In the genomic region with DNA sequence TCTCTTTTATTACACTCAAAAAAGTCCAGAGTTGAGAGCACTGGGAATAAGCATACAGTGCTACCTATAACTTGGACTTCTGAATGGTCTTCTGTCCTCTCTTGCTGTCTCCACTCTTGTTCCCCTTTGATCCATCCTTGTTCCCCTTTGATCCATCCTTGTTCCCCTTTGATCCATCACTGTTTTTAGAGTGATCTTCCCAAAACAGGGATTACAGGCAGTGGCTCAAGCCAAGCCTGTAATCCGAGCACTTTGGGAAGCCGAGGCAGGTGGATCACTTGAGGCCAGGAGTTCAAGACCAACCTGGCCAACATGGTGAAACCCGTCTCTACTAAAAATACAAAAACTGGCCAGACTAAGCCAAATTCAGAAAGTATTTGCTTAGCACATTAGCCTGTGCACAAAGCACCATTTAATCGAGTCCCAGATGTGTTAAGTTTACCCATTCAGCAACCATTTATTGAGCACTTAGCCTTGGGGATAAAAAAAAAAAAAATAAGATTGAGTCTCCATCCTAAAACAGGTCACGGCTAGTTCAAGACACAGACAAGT, we compare ENCODE assay signal across 21 cellular contexts.
A peak's percentile ranks its signal among the peaks of the same experiment; 100 is the strongest.
DNase-seq lines count a peak whose midpoint lies in the region; ATAC-seq, FAIRE-seq and TF ChIP-seq lines count a peak whose summit lies in the region.
"Had no signal": no experiment of that assay in that cellular context is flagged by ENCODE, and none has a peak within 500 bp of the region (broad histone marks: within the 10 kb centered on the region; RNA-seq: fewer than 3 reads in every experiment).

No MANE protein-coding gene starts in this region.

- no peak overlapping the region for H2AFZ ChIP-seq in HepG2 (ENCODE audit: low read length)
- no peak overlapping the region for H2AFZ ChIP-seq in GM23338

- H3K79me2 ChIP-seq in HepG2 (ENCODE audit: insufficient read depth, low read length): peaks cover 96% of the 10 kb centered on the region
- peaks cover 71% of the 10 kb centered on the region for H3K79me2 ChIP-seq in GM23338 (replicated peaks; ENCODE audit: insufficient read depth)

- no peak for DNase-seq in HepG2 (ENCODE audit: low spot score)
- DNase-seq in right lobe of liver: no peak
- DNase-seq in WTC11 (ENCODE audit: low spot score): no peak
- no peak for DNase-seq in neural crest cell (ENCODE audit: low read depth, low spot score)
- DNase-seq in upper lobe of right lung: no peak
- DNase-seq in endodermal cell: no peak
- no peak for DNase-seq in naive thymus-derived CD4-positive, alpha-beta T cell
- no peak for DNase-seq in GM23338 (ENCODE audit: low spot score)
- DNase-seq: AML-193; CD4-positive, alpha-beta T cell; CD8-positive, alpha-beta T cell; DMS79 treated with DMSO at 0.1 percent for 48 hours; GF-D8 had no signal

- H3K4me1 Mint-ChIP-seq in WTC11: peaks cover 27% of the 10 kb centered on the region
- peaks cover 33% of the 10 kb centered on the region for H3K4me1 Mint-ChIP-seq in neural crest cell
- H3K4me1 Mint-ChIP-seq in endodermal cell: peaks cover 22% of the 10 kb centered on the region
- H3K4me1 Mint-ChIP-seq in naive thymus-derived CD4-positive, alpha-beta T cell: no peaks in the 10 kb centered on the region
- H3K4me1 Mint-ChIP-seq in GM23338: peaks cover 25% of the 10 kb centered on the region
- H3K4me1 Mint-ChIP-seq: B cell had no signal

- POLR2A ChIA-PET in HepG2 (lab: Yijun Ruan, JAX) (interaction anchor here (1.0 to 1.4 kb wide), 3 partner anchors 8 to 23 kb away, joined by 3 to 5 read pairs (median 3); no protein-coding TSS in a partner anchor), WTC11 (lab: Charles Lee) (interaction anchor here (1.2 kb wide), 1 partner anchor 8 kb away, joined by 3 read pairs; no protein-coding TSS in a partner anchor)
- POLR2A ChIA-PET in naive thymus-derived CD4-positive, alpha-beta T cell (lab: Charles Lee): no interaction called here

- ATAC-seq in HepG2: no peak
- ATAC-seq in right lobe of liver: no peak
- ATAC-seq in WTC11: no peak
- ATAC-seq in upper lobe of right lung: no peak
- no peak for ATAC-seq in naive thymus-derived CD4-positive, alpha-beta T cell
- ATAC-seq in GM23338: no peak
- ATAC-seq: A549; CD8-positive, alpha-beta T cell had no signal

- no peak for TF ChIP-seq POLR2A in HepG2 (IDR thresholded peaks at IDR 0.05; ENCODE audit: insufficient read depth in 1 of 2, low read depth in 2 of 2, low read length in 2 of 2)
- TF ChIP-seq POLR2A in right lobe of liver (IDR thresholded peaks at IDR 0.05): no peak

- H3K27me3 Mint-ChIP-seq in WTC11 (ENCODE audit: low read depth) (no peaks in the 10 kb centered on the region), neural crest cell (ENCODE audit: low read depth) (no peaks in the 10 kb centered on the region), endodermal cell (ENCODE audit: insufficient read depth) (peaks cover 39% of the 10 kb centered on the region), GM23338 (ENCODE audit: insufficient read depth, low read depth, poor library complexity) (no peaks in the 10 kb centered on the region)
- peaks cover 25 to 53% (median 29%) of the 10 kb centered on the region in 5 donors for H3K27me3 Mint-ChIP-seq in naive thymus-derived CD4-positive, alpha-beta T cell

- TF ChIP-seq EP300 in HepG2 (IDR thresholded peaks at IDR 0.05; ENCODE audit: low read depth in 2 of 2, low read length in 2 of 2): peak in 1 of 2 experiments; percentile 20; a peak in 1 of 4 replicates
- TF ChIP-seq EP300 in HepG2 (CRISPR knock-in tag; IDR thresholded peaks at IDR 0.05; ENCODE audit: borderline replicate concordance): no peak

- TF ChIP-seq CTCF in HepG2 (CRISPR knock-in tag; IDR thresholded peaks at IDR 0.05): no peak
- TF ChIP-seq CTCF in right lobe of liver (IDR thresholded peaks at IDR 0.05): no peak
- TF ChIP-seq CTCF in WTC11 (IDR thresholded peaks at IDR 0.05): no peak
- TF ChIP-seq CTCF in neural crest cell (conservative IDR thresholded peaks at IDR 0.05): no peak
- no peak for TF ChIP-seq CTCF in upper lobe of right lung (IDR thresholded peaks at IDR 0.05)
- no peak for TF ChIP-seq CTCF in endodermal cell (conservative IDR thresholded peaks at IDR 0.05)
- no peak for TF ChIP-seq CTCF in GM23338 (conservative IDR thresholded peaks at IDR 0.05; ENCODE audit: low read depth in 2 of 2)

- intact Hi-C loops in HepG2 (cut with micrococcal nuclease; ENCODE audit: unreplicated experiment) (no loop called here), right lobe of liver (cut with DNase I) (no loop called here), upper lobe of right lung (cut with DNase I) (no loop called here)
- intact Hi-C loops in naive thymus-derived CD4-positive, alpha-beta T cell (cut with micrococcal nuclease): no loop called here

- H3K9me2 ChIP-seq in GM23338 (ENCODE audit: insufficient read depth): no peaks in the 10 kb centered on the region

- no peak overlapping the region for H3K4me2 ChIP-seq in HepG2 (ENCODE audit: low read depth, low read length)
- no peak overlapping the region for H3K4me2 ChIP-seq in GM23338
- H3K4me2 ChIP-seq: A549 had no signal

- H3K27me3 ChIP-seq in HepG2 (ENCODE audit: control insufficient read depth in 1 of 2, insufficient read depth in 2 of 2, low read length in 2 of 2) (no peaks in the 10 kb centered on the region), right lobe of liver (no peaks in the 10 kb centered on the region), upper lobe of right lung (no peaks in the 10 kb centered on the region), endodermal cell (ENCODE audit: control insufficient read depth, insufficient read depth, low read length, poor library complexity, severe bottlenecking) (no peaks in the 10 kb centered on the region), GM23338 (ENCODE audit: insufficient read depth) (no peaks in the 10 kb centered on the region)
- H3K27me3 ChIP-seq in naive thymus-derived CD4-positive, alpha-beta T cell (ENCODE audit: control insufficient read depth in 2 of 2, insufficient read depth in 2 of 2, low read length in 2 of 2): peaks cover 4 to 6% of the 10 kb centered on the region in 2 donors

- H3K36me3 Mint-ChIP-seq in WTC11 (no peaks in the 10 kb centered on the region), neural crest cell (ENCODE audit: low read depth) (peaks cover 17% of the 10 kb centered on the region), endodermal cell (ENCODE audit: low read depth) (no peaks in the 10 kb centered on the region), GM23338 (ENCODE audit: low read depth) (no peaks in the 10 kb centered on the region)
- H3K36me3 Mint-ChIP-seq in naive thymus-derived CD4-positive, alpha-beta T cell: no peaks in the 10 kb centered on the region
- H3K36me3 Mint-ChIP-seq: CD8-positive, alpha-beta T cell had no signal

- H3K36me3 ChIP-seq in HepG2 (replicated peaks in 1 of 2; ENCODE audit: control insufficient read depth in 1 of 2, insufficient read depth in 2 of 2, low read length in 2 of 2) (no peaks in the 10 kb centered on the region), right lobe of liver (no peaks in the 10 kb centered on the region), upper lobe of right lung (no peaks in the 10 kb centered on the region), endodermal cell (ENCODE audit: control insufficient read depth, insufficient read depth, low read length) (no peaks in the 10 kb centered on the region), GM23338 (ENCODE audit: insufficient read depth) (no peaks in the 10 kb centered on the region)
- no peaks in the 10 kb centered on the region for H3K36me3 ChIP-seq in naive thymus-derived CD4-positive, alpha-beta T cell (ENCODE audit: control insufficient read depth in 2 of 3, insufficient read depth in 3 of 3, low read length in 3 of 3)
- H3K36me3 ChIP-seq: BLaER1 treated with 17β-estradiol and CSF1 and Interleukin-3, amounts not matched to agents 10 nM and 100 nM had no signal

- no peaks in the 10 kb centered on the region for H3K9me3 ChIP-seq in HepG2 (ENCODE audit: low read length)
- H3K9me3 ChIP-seq in right lobe of liver: no peaks in the 10 kb centered on the region
- H3K9me3 ChIP-seq in upper lobe of right lung: no peaks in the 10 kb centered on the region
- no peaks in the 10 kb centered on the region for H3K9me3 ChIP-seq in endodermal cell (ENCODE audit: control insufficient read depth, low read length)
- no peaks in the 10 kb centered on the region for H3K9me3 ChIP-seq in naive thymus-derived CD4-positive, alpha-beta T cell (ENCODE audit: control insufficient read depth in 2 of 3, low read length in 3 of 3)
- H3K9me3 ChIP-seq: A549 had no signal

- H3K4me1 ChIP-seq in HepG2 (ENCODE audit: insufficient read depth, low read length) (peaks cover 95% of the 10 kb centered on the region), right lobe of liver (peaks cover 0 to 10% (median 3%) of the 10 kb centered on the region in 4 donors), upper lobe of right lung (peaks cover 3% of the 10 kb centered on the region), endodermal cell (ENCODE audit: control insufficient read depth, insufficient read depth, low read length) (peaks cover 4% of the 10 kb centered on the region), GM23338 (ENCODE audit: insufficient read depth) (peaks cover 20% of the 10 kb centered on the region)
- H3K4me1 ChIP-seq in naive thymus-derived CD4-positive, alpha-beta T cell (ENCODE audit: control insufficient read depth in 2 of 2, insufficient read depth in 2 of 2, low read length in 2 of 2): no peaks in the 10 kb centered on the region
- H3K4me1 ChIP-seq: A549 had no signal

- CTCF ChIA-PET in HepG2 (lab: Yijun Ruan, JAX; ENCODE audit: low intra/inter-chr PET ratio, low total read pairs): no interaction called here
- CTCF ChIA-PET in WTC11 (lab: Charles Lee): interaction anchor here (1.9 kb wide), 1 partner anchor 46 kb away, joined by 5 read pairs; no protein-coding TSS in a partner anchor
- CTCF ChIA-PET in naive thymus-derived CD4-positive, alpha-beta T cell (lab: Charles Lee): no interaction called here

- H3F3A ChIP-seq in GM23338 (replicated peaks; ENCODE audit: low read depth): no peaks in the 10 kb centered on the region

- no TSS peak for BruUV-seq in HepG2 (replicated peaks; lab: Mats Ljungman, UMichigan)

- H3K4me3 ChIP-seq in HepG2 (replicated peaks in 1 of 3; ENCODE audit: insufficient read depth in 1 of 3, low read depth in 2 of 3, low read length in 3 of 3): no peak overlapping the region
- H3K4me3 ChIP-seq in right lobe of liver: no peak overlapping the region
- no peak overlapping the region for H3K4me3 ChIP-seq in upper lobe of right lung
- no peak overlapping the region for H3K4me3 ChIP-seq in endodermal cell (ENCODE audit: low read length)
- no peak overlapping the region for H3K4me3 ChIP-seq in naive thymus-derived CD4-positive, alpha-beta T cell (ENCODE audit: low read length)
- H3K4me3 ChIP-seq in GM23338: no peak overlapping the region
- H3K4me3 ChIP-seq: A549; BLaER1 treated with 17β-estradiol and CSF1 and Interleukin-3, amounts not matched to agents 10 nM and 100 nM had no signal

- peak overlapping the region; percentile 26; the same call in 1 of the 2 replicates for H3K27ac Mint-ChIP-seq in WTC11
- no peak overlapping the region for H3K27ac Mint-ChIP-seq in neural crest cell (ENCODE audit: unreplicated experiment)
- no peak overlapping the region for H3K27ac Mint-ChIP-seq in endodermal cell
- no peak overlapping the region for H3K27ac Mint-ChIP-seq in naive thymus-derived CD4-positive, alpha-beta T cell
- no peak overlapping the region for H3K27ac Mint-ChIP-seq in GM23338
- H3K27ac Mint-ChIP-seq: B cell; CD4-positive, alpha-beta T cell; CD8-positive, alpha-beta T cell had no signal

- H3K27ac ChIP-seq in HepG2 (ENCODE audit: extremely low read length, insufficient read depth, low read length) (no peak overlapping the region), right lobe of liver (no peak overlapping the region), upper lobe of right lung (peak overlapping the region; percentile 39), endodermal cell (ENCODE audit: low read depth, low read length) (no peak overlapping the region), GM23338 (ENCODE audit: low read depth) (no peak overlapping the region)
- no peak overlapping the region for H3K27ac ChIP-seq in naive thymus-derived CD4-positive, alpha-beta T cell (ENCODE audit: low read depth, low read length)
- H3K27ac ChIP-seq: 22Rv1; A549; BLaER1 treated with 17β-estradiol and CSF1 and Interleukin-3, amounts not matched to agents 10 nM and 100 nM; C4-2B had no signal

- H3K9ac ChIP-seq in HepG2 (ENCODE audit: insufficient read depth, low read depth, low read length) (no peak overlapping the region), endodermal cell (ENCODE audit: extremely low read depth, low read length, poor library complexity, severe bottlenecking) (no peak overlapping the region)
- H3K9ac ChIP-seq: BLaER1 treated with 17β-estradiol and CSF1 and Interleukin-3, amounts not matched to agents 10 nM and 100 nM had no signal

- no peak for TF ChIP-seq RAD21 in HepG2 (CRISPR knock-in tag; IDR thresholded peaks at IDR 0.05)

- in situ Hi-C loops in HepG2 (cut with HindIII; ENCODE audit: extremely low pct_ligation_motif_present, low pct_unique_long_range_greater_than_20kb): no loop called here

- H3K9me3 Mint-ChIP-seq in WTC11: no peaks in the 10 kb centered on the region
- H3K9me3 Mint-ChIP-seq in neural crest cell: peaks cover 5% of the 10 kb centered on the region
- H3K9me3 Mint-ChIP-seq in endodermal cell: no peaks in the 10 kb centered on the region
- peaks cover 0 to 2% (median 0%) of the 10 kb centered on the region in 11 donors for H3K9me3 Mint-ChIP-seq in naive thymus-derived CD4-positive, alpha-beta T cell
- no peaks in the 10 kb centered on the region for H3K9me3 Mint-ChIP-seq in GM23338
- H3K9me3 Mint-ChIP-seq: CD4-positive, alpha-beta T cell; CD8-positive, alpha-beta T cell had no signal

- H3K4me3 Mint-ChIP-seq in WTC11: no peak overlapping the region
- H3K4me3 Mint-ChIP-seq in neural crest cell: peak overlapping the region; percentile 23
- H3K4me3 Mint-ChIP-seq in endodermal cell: no peak overlapping the region
- H3K4me3 Mint-ChIP-seq in naive thymus-derived CD4-positive, alpha-beta T cell: no peak overlapping the region
- no peak overlapping the region for H3K4me3 Mint-ChIP-seq in GM23338
- H3K4me3 Mint-ChIP-seq: B cell; CD4-positive, alpha-beta T cell; CD8-positive, alpha-beta T cell had no signal

- 85% methylated on average over 5 of the region's 5 CpGs for WGBS in HepG2 (ENCODE audit: low lambda C conversion rate)
- 85% methylated on average over 5 of the region's 5 CpGs for WGBS in right lobe of liver (ENCODE audit: insufficient coverage, low coverage, low lambda C conversion rate, missing lambda C conversion rate)
- WGBS in endodermal cell (ENCODE audit: insufficient coverage in 1 of 2, insufficient read length in 1 of 2), 2 experiments: 89 to 95% methylated on average over 4 to 5 of the region's 5 CpGs

- FAIRE-seq in HepG2 (lab: Jason Lieb, UNC): no peak
- FAIRE-seq: A549, G401.6, GM12891, GM19239 had no signal

- no peaks in the 10 kb centered on the region for H4K20me1 ChIP-seq in HepG2 (ENCODE audit: insufficient read depth, low read length)
- no peaks in the 10 kb centered on the region for H4K20me1 ChIP-seq in GM23338 (replicated peaks; ENCODE audit: insufficient read depth)
- H4K20me1 ChIP-seq: BLaER1 treated with 17β-estradiol and CSF1 and Interleukin-3, amounts not matched to agents 10 nM and 100 nM had no signal
